20 cellular contexts compared by ENCODE assay signal in the genomic region with DNA sequence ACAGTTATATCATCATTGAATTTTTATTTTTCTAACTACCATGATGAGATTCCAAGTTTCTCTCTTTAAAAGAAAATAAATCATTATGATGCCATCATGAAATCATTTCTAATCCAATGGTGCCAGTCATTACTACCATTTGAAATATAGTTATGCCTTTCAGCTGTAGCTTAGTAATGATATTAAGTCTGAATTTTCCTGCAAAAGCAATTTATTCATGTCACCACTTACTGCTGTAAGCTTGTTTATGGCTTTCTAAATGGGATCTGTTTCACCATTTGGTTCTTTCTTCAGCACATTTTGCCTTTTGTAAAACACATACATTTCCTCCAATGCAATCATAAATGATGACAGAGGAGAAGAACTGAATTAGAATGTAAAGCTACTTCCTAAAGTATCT.
DNase-seq lines count a peak whose midpoint lies in the region; ATAC-seq, FAIRE-seq and TF ChIP-seq lines count a peak whose summit lies in the region.
"Had no signal": no experiment of that assay in that cellular context is flagged by ENCODE, and none has a peak within 500 bp of the region (broad histone marks: within the 10 kb centered on the region; RNA-seq: fewer than 3 reads in every experiment).

No MANE protein-coding gene starts in this region.

- TF ChIP-seq CTCF in A549 (IDR thresholded peaks at IDR 0.05), result no peak

- no peak for DNase-seq in A549 (ENCODE audit: low read depth in 1 of 2, low spot score in 1 of 2)
- peak; percentile 86 for DNase-seq in SK-N-DZ (ENCODE audit: low spot score)
- no peak for DNase-seq in NCI-H2029 treated with DMSO at 0.1 percent for 48 hours (lab: John Stamatoyannopoulos, UW)
- DNase-seq in SIG-M5 treated with dmso at 0.1 percent for 504 hours (lab: John Stamatoyannopoulos, UW; ENCODE audit: unreplicated experiment), result no peak
- DNase-seq: 8988T; AML-193; Caco-2; Calu3; CD4-positive, alpha-beta T cell; CD8-positive, alpha-beta T cell; DMS79 treated with DMSO at 0.1 percent for 48 hours; GF-D8 had no signal

- H3K9me3 ChIP-seq in A549, result no peaks in the 10 kb centered on the region
- H3K9me3 ChIP-seq: BLaER1 treated with 17β-estradiol and CSF1 and Interleukin-3, amounts not matched to agents 10 nM and 100 nM; Caco-2 had no signal

- no peak overlapping the region for H3K4me3 ChIP-seq in A549
- H3K4me3 ChIP-seq: BLaER1 treated with 17β-estradiol and CSF1 and Interleukin-3, amounts not matched to agents 10 nM and 100 nM had no signal

- no peak overlapping the region for H3K4me2 ChIP-seq in A549
- H3K4me2 ChIP-seq: BLaER1 treated with 17β-estradiol and CSF1 and Interleukin-3, amounts not matched to agents 10 nM and 100 nM had no signal

- FAIRE-seq in A549 (lab: Jason Lieb, UNC), result peak; percentile 13
- FAIRE-seq: A204.1, G401.6, GM12891, GM19239 had no signal

- no peak for TF ChIP-seq RAD21 in A549 (conservative IDR thresholded peaks at IDR 0.05 in 1 of 2, IDR thresholded peaks at IDR 0.05 in 1 of 2)

- POLR2A ChIA-PET in A549 (lab: Yijun Ruan, JAX), result no interaction called here

- no peak overlapping the region for H3K27ac ChIP-seq in A549
- H3K27ac ChIP-seq: BLaER1 treated with 17β-estradiol and CSF1 and Interleukin-3, amounts not matched to agents 10 nM and 100 nM; C4-2B had no signal

- H3K4me1 ChIP-seq in A549, result no peaks in the 10 kb centered on the region
- H3K4me1 ChIP-seq: BLaER1 treated with 17β-estradiol and CSF1 and Interleukin-3, amounts not matched to agents 10 nM and 100 nM; Caco-2 had no signal

- TF ChIP-seq POLR2A in A549 (IDR thresholded peaks at IDR 0.05; ENCODE audit: low read length), result no peak

- TF ChIP-seq EP300 in A549 (IDR thresholded peaks at IDR 0.05), result no peak

- CTCF ChIA-PET in A549 (lab: Yijun Ruan, JAX), result no interaction called here

- ATAC-seq in A549 (no peak), SK-N-SH treated with all-trans-retinoic acid at 6 μM for 48 hours (no peak), HG02759 (IDR thresholded peaks at IDR 0.05; ENCODE audit: unreplicated experiment) (no peak)
- ATAC-seq: CD8-positive, alpha-beta T cell had no signal

TF ChIP-seq in A549, 52 proteins besides CTCF, POLR2A, EP300 and RAD21:
- TF ChIP-seq MAX (IDR thresholded peaks at IDR 0.05) (no peak), EHF (CRISPR knock-in tag; IDR thresholded peaks at IDR 0.05) (no peak), FOSL2 (IDR thresholded peaks at IDR 0.05) (no peak), FOSL2 (CRISPR knock-in tag; IDR thresholded peaks at IDR 0.05) (no peak), SREBF2 (IDR thresholded peaks at IDR 0.05) (no peak), KDM1A (IDR thresholded peaks at IDR 0.05; ENCODE audit: low read depth) (no peak), HEYL (CRISPR knock-in tag; IDR thresholded peaks at IDR 0.05) (no peak), CHD2 (IDR thresholded peaks at IDR 0.05; ENCODE audit: low read length, partially characterized antibody) (no peak), ZNF302 (CRISPR knock-in tag; IDR thresholded peaks at IDR 0.05) (no peak), JUN (IDR thresholded peaks at IDR 0.05) (no peak), E2F6 (IDR thresholded peaks at IDR 0.05; ENCODE audit: borderline replicate concordance, low read depth) (no peak), HOXA7 (CRISPR knock-in tag; IDR thresholded peaks at IDR 0.05) (no peak), ZFP36 (IDR thresholded peaks at IDR 0.05; ENCODE audit: borderline replicate concordance, partially characterized antibody) (no peak), ELK1 (IDR thresholded peaks at IDR 0.05; ENCODE audit: low read depth, low read length) (no peak), ESRRA (IDR thresholded peaks at IDR 0.05; ENCODE audit: borderline replicate concordance, low read length) (no peak), USF2 (IDR thresholded peaks at IDR 0.05) (no peak)

TF ChIP-seq in SK-N-SH treated with all-trans-retinoic acid at 6 μM for 48 hours, 23 proteins besides CTCF, POLR2A, EP300 and RAD21:
- TF ChIP-seq PPARA (CRISPR knock-in tag; IDR thresholded peaks at IDR 0.05; ENCODE audit: borderline replicate concordance) (no peak), ZNF8 (CRISPR knock-in tag; IDR thresholded peaks at IDR 0.05) (0 out of 2 replicates have a peak, but pooled peaks have one; percentile 32), ISL1 (CRISPR knock-in tag; IDR thresholded peaks at IDR 0.05) (peak; percentile 87), TCF4 (CRISPR knock-in tag; IDR thresholded peaks at IDR 0.05; ENCODE audit: borderline replicate concordance) (peak; percentile 42; the same call in 1 of the 2 replicates), TSHZ2 (CRISPR knock-in tag; IDR thresholded peaks at IDR 0.05) (no peak; the same call in 1 of the 2 replicates), SNAI2 (CRISPR knock-in tag; IDR thresholded peaks at IDR 0.05) (0 out of 2 replicates have a peak, but pooled peaks have one; percentile 38)
- TF ChIP-seq, protein P1, sequence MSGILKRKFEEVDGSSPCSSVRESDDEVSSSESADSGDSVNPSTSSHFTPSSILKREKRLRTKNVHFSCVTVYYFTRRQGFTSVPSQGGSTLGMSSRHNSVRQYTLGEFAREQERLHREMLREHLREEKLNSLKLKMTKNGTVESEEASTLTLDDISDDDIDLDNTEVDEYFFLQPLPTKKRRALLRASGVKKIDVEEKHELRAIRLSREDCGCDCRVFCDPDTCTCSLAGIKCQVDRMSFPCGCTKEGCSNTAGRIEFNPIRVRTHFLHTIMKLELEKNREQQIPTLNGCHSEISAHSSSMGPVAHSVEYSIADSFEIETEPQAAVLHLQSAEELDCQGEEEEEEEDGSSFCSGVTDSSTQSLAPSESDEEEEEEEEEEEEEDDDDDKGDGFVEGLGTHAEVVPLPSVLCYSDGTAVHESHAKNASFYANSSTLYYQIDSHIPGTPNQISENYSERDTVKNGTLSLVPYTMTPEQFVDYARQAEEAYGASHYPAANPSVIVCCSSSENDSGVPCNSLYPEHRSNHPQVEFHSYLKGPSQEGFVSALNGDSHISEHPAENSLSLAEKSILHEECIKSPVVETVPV (CRISPR knock-in tag; IDR thresholded peaks at IDR 0.05), result peak; percentile 61; the same call in 1 of the 2 replicates
